ENCODE assay signal across 1 cellular context in the genomic region with DNA sequence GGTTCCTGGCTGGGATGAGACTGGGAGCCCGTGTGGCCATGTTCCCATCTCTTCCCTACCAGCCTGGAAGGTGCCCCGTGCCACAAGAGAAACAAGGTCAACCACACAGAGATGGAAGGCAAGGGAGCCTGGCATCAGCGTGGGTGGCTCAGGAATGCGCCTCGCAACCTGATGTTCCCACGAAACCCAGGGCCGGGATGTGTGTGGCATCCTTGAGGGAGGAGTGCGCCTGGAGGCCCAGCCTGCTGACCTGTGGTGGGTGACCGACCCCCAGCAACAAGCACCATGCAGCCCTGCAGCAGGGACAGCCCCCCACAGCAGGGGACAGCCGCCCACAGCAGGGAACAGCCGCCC.
TF ChIP-seq lines count a peak whose summit lies in the region.

No MANE protein-coding gene starts in this region.

TF ChIP-seq in HepG2, 621 proteins besides CTCF, POLR2A, EP300 and RAD21 (continued from another document):
- TF ChIP-seq, protein P1, sequence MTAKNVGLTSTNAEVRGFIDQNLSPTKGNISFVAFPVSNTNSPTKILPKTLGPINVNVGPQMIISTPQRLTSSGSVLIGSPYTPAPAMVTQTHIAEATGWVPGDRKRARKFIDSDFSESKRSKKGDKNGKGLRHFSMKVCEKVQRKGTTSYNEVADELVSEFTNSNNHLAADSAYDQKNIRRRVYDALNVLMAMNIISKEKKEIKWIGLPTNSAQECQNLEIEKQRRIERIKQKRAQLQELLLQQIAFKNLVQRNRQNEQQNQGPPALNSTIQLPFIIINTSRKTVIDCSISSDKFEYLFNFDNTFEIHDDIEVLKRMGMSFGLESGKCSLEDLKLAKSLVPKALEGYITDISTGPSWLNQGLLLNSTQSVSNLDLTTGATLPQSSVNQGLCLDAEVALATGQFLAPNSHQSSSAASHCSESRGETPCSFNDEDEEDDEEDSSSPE (CRISPR knock-in tag; IDR thresholded peaks at IDR 0.05) = no peak
- TF ChIP-seq, protein P2, sequence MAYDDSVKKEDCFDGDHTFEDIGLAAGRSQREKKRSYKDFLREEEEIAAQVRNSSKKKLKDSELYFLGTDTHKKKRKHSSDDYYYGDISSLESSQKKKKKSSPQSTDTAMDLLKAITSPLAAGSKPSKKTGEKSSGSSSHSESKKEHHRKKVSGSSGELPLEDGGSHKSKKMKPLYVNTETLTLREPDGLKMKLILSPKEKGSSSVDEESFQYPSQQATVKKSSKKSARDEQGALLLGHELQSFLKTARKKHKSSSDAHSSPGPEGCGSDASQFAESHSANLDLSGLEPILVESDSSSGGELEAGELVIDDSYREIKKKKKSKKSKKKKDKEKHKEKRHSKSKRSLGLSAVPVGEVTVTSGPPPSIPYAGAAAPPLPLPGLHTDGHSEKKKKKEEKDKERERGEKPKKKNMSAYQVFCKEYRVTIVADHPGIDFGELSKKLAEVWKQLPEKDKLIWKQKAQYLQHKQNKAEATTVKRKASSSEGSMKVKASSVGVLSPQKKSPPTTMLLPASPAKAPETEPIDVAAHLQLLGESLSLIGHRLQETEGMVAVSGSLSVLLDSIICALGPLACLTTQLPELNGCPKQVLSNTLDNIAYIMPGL (CRISPR knock-in tag; IDR thresholded peaks at IDR 0.05; ENCODE audit: borderline replicate concordance in 1 of 2, low read depth in 1 of 2) = no peak
- TF ChIP-seq ZNF841 (CRISPR knock-in tag; IDR thresholded peaks at IDR 0.05; ENCODE audit: borderline replicate concordance) = no peak
- TF ChIP-seq CENPX (CRISPR knock-in tag; IDR thresholded peaks at IDR 0.05) = no peak
TF ChIP-seq in HepG2: peak in this region for 0.
